In the genomic region with DNA sequence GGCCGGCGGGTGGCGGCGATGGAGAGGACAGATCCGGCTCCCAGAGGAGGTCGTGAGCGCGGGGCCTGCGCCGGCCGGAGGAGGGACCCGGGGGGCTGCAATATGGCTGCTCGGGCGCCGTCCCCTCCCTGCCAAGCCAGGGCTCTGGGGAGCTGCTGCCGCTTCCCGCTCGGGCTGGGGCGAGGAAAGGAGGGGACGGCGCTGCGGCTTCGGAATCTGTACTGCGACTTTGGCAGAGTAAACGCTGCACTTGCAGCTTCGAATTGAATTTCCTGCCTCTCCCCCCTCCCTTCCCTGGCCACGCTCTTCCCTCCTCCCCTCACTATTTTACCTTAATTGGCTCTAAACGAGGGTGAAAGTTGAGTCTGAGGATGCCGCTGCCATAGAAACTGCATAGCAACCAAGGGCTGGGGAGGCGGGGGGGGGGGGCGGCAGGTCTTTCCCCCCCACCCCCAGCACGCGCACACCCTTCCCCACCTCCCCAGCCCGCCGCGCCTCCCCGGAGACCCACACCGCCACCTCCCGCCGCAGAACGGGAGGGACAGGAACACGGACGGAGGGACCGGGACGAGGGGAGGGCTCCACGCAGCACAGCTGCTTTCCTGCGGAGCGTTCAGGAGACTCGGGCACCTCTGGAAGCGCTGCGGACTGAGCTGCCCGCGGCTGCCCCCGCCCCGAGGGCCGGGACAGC, we compare ENCODE assay signal across 1 cellular context.
TF ChIP-seq lines count a peak whose summit lies in the region.

No MANE protein-coding gene starts in this region.

TF ChIP-seq in WTC11, 78 proteins besides CTCF, POLR2A, EP300 and RAD21 (continued from another document):
- TF ChIP-seq STAT6 (CRISPR knock-in tag; conservative IDR thresholded peaks at IDR 0.05; ENCODE audit: low read depth), result no peak
- TF ChIP-seq MLX (CRISPR knock-in tag; IDR thresholded peaks at IDR 0.05), result no peak
- TF ChIP-seq NFYB (CRISPR knock-in tag; conservative IDR thresholded peaks at IDR 0.05; ENCODE audit: low read depth), result 0 out of 2 replicates have a peak, but pooled peaks have one; percentile 13
- no peak for TF ChIP-seq AR (CRISPR knock-in tag; IDR thresholded peaks at IDR 0.05)
- TF ChIP-seq RORB (CRISPR knock-in tag; IDR thresholded peaks at IDR 0.05), result no peak
- TF ChIP-seq, protein P1, sequence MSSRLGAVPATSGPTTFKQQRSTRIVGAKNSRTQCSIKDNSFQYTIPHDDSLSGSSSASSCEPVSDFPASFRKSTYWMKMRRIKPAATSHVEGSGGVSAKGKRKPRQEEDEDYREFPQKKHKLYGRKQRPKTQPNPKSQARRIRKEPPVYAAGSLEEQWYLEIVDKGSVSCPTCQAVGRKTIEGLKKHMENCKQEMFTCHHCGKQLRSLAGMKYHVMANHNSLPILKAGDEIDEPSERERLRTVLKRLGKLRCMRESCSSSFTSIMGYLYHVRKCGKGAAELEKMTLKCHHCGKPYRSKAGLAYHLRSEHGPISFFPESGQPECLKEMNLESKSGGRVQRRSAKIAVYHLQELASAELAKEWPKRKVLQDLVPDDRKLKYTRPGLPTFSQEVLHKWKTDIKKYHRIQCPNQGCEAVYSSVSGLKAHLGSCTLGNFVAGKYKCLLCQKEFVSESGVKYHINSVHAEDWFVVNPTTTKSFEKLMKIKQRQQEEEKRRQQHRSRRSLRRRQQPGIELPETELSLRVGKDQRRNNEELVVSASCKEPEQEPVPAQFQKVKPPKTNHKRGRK (CRISPR knock-in tag; IDR thresholded peaks at IDR 0.05; ENCODE audit: borderline replicate concordance), result no peak
- no peak for TF ChIP-seq E2F5 (CRISPR knock-in tag; IDR thresholded peaks at IDR 0.05)
- TF ChIP-seq TCF7 (CRISPR knock-in tag; IDR thresholded peaks at IDR 0.05; ENCODE audit: low read depth), result no peak
TF ChIP-seq in WTC11: peak in this region for 7.
